33 cellular contexts compared by ENCODE assay signal in genomic region chr17:21686165-21687015, GRCh38. TPM values are rescaled to one million over a fixed set of nuclear protein-coding genes. Genes with fewer than 3 reads are reported as not detected.
"Had no signal": no experiment of that assay in that cellular context is flagged by ENCODE, and none has a peak within 500 bp of the region (broad histone marks: within the 10 kb centered on the region; RNA-seq: fewer than 3 reads in every experiment).

No MANE protein-coding gene starts in this region.

- H3K9me3 Mint-ChIP-seq: activated CD4-positive, alpha-beta T cell treated with anti-CD3 and anti-CD28 coated beads, Interleukin-2, amount 10 ng/mL, durations not matched to agents 24 days and 14 days; activated CD8-positive, alpha-beta T cell treated with anti-CD3 and anti-CD28 coated beads for 36 hours; activated naive CD8-positive, alpha-beta T cell treated with anti-CD3 and anti-CD28 coated beads, Interleukin-2, amount 50 U/mL, for 24 hours; activated T-cell treated with anti-CD3 and anti-CD28 coated beads, Interleukin-2, amount 50 U/mL, for 24 hours had no signal

- H3K36me3 Mint-ChIP-seq: activated naive CD4-positive, alpha-beta T cell treated with anti-CD3 and anti-CD28 coated beads, Interleukin-2, amount 10 ng/mL, durations not matched to agents 7 days and 5 days; activated naive CD8-positive, alpha-beta T cell; brain had no signal

- H3K4me2 ChIP-seq: KMS-11 had no signal

- H3K4me3 Mint-ChIP-seq: activated CD4-positive, alpha-beta T cell treated with anti-CD3 and anti-CD28 coated beads, Interleukin-2, amount 10 ng/mL, durations not matched to agents 24 days and 14 days; activated CD8-positive, alpha-beta T cell treated with anti-CD3 and anti-CD28 coated beads for 36 hours; activated naive CD4-positive, alpha-beta T cell treated with anti-CD3 and anti-CD28 coated beads, Interleukin-2, amount 10 ng/mL, durations not matched to agents 7 days and 5 days; activated naive CD8-positive, alpha-beta T cell; activated naive CD8-positive, alpha-beta T cell treated with anti-CD3 and anti-CD28 coated beads, Interleukin-2, amount 50 U/mL, for 24 hours; activated T-cell treated with anti-CD3 and anti-CD28 coated beads, Interleukin-2, amount 50 U/mL, for 24 hours; brain had no signal

- H3K27ac Mint-ChIP-seq: activated CD4-positive, alpha-beta T cell treated with anti-CD3 and anti-CD28 coated beads, Interleukin-2, amount 10 ng/mL, durations not matched to agents 24 days and 14 days; activated CD8-positive, alpha-beta T cell treated with anti-CD3 and anti-CD28 coated beads for 36 hours; activated naive CD4-positive, alpha-beta T cell treated with anti-CD3 and anti-CD28 coated beads, Interleukin-2, amount 10 ng/mL, durations not matched to agents 7 days and 5 days; activated naive CD8-positive, alpha-beta T cell; activated naive CD8-positive, alpha-beta T cell treated with anti-CD3 and anti-CD28 coated beads, Interleukin-2, amount 50 U/mL, for 24 hours; activated T-cell treated with anti-CD3 and anti-CD28 coated beads, Interleukin-2, amount 50 U/mL, for 24 hours; activated T-helper 2 cell treated with anti-CD3 and anti-CD28 coated beads, Interferon-gamma antibody, Interleukin-2, Interleukin-4, amounts not matched to agents 10 μg/mL and 5 μg/mL and 100 μg/mL, durations not matched to agents 14 hours and 24 hours and 36 hours; brain had no signal

- FAIRE-seq: bronchial epithelial cell, TTC549 had no signal

- H3K4me1 Mint-ChIP-seq: activated CD4-positive, alpha-beta T cell treated with anti-CD3 and anti-CD28 coated beads, Interleukin-2, amount 10 ng/mL, durations not matched to agents 24 days and 14 days; activated naive CD4-positive, alpha-beta T cell treated with anti-CD3 and anti-CD28 coated beads, Interleukin-2, amount 10 ng/mL, durations not matched to agents 7 days and 5 days; activated naive CD8-positive, alpha-beta T cell treated with anti-CD3 and anti-CD28 coated beads, Interleukin-2, amount 50 U/mL, for 24 hours; brain had no signal

- DNase-seq: activated CD4-positive, alpha-beta T cell treated with anti-CD3 and anti-CD28 coated beads, Interleukin-2, amount 10 ng/mL, durations not matched to agents 24 days and 14 days; activated CD4-positive, alpha-beta T cell treated with anti-CD3 and anti-CD28 coated beads, Interleukin-2, amount 50 U/mL, for 4 hours; activated CD8-positive, alpha-beta T cell treated with anti-CD3 and anti-CD28 coated beads for 36 hours; activated naive CD4-positive, alpha-beta T cell treated with anti-CD3 and anti-CD28 coated beads, Interleukin-2, amount 10 ng/mL, durations not matched to agents 7 days and 5 days; activated naive CD8-positive, alpha-beta T cell treated with anti-CD3 and anti-CD28 coated beads, Interleukin-2, amount 50 U/mL, for 24 hours; activated T-cell treated with anti-CD3 and anti-CD28 coated beads, Interleukin-2, amount 50 U/mL, for 24 hours; anterior cingulate cortex; caudate nucleus; cerebellar nuclear complex; NCI-H1105; NCI-H1417 treated with DMSO at 0.1 percent for 48 hours; NCI-H187 treated with DMSO at 0.1 percent for 48 hours; NCI-H2081; NCI-H2171 treated with DMSO at 0.1 percent for 48 hours; NCI-H2227 treated with DMSO at 0.1 percent for 48 hours; NCI-H524 treated with DMSO at 0.1 percent for 48 hours; SHP77; SJCRH30; T1000 had no signal

- H3K27me3 Mint-ChIP-seq: activated CD4-positive, alpha-beta T cell treated with anti-CD3 and anti-CD28 coated beads, Interleukin-2, amount 10 ng/mL, durations not matched to agents 24 days and 14 days; activated CD8-positive, alpha-beta T cell treated with anti-CD3 and anti-CD28 coated beads for 36 hours; activated naive CD4-positive, alpha-beta T cell treated with anti-CD3 and anti-CD28 coated beads, Interleukin-2, amount 10 ng/mL, durations not matched to agents 7 days and 5 days; activated naive CD8-positive, alpha-beta T cell; activated naive CD8-positive, alpha-beta T cell treated with anti-CD3 and anti-CD28 coated beads, Interleukin-2, amount 50 U/mL, for 24 hours; activated T-cell treated with anti-CD3 and anti-CD28 coated beads, Interleukin-2, amount 50 U/mL, for 24 hours; brain had no signal

- H3K27ac ChIP-seq: KMS-11, SJCRH30, SK-N-MC had no signal

- H3K4me3 ChIP-seq: SJCRH30, SK-N-MC had no signal

- H3K4me1 ChIP-seq: SJCRH30 had no signal

- H3K9ac ChIP-seq: KMS-11 had no signal

- ATAC-seq: activated CD8-positive, alpha-beta T cell treated with anti-CD3 and anti-CD28 coated beads for 36 hours; activated naive CD8-positive, alpha-beta T cell treated with anti-CD3 and anti-CD28 coated beads, Interleukin-2, amount 50 U/mL, for 24 hours; Panc1 had no signal

- H3K36me3 ChIP-seq: SJCRH30 had no signal

RNA-seq across cellular contexts. Expression of gene KCNJ18, which starts 5.9 kb away (rescaled TPM):
- total RNA-seq: activated CD4-positive, alpha-beta T cell treated with anti-CD3 and anti-CD28 coated beads, Interleukin-2, amount 10 ng/mL, durations not matched to agents 24 days and 14 days; activated CD8-positive, alpha-beta memory T cell treated with anti-CD3 and anti-CD28 coated beads for 36 hours; activated CD8-positive, alpha-beta T cell treated with anti-CD3 and anti-CD28 coated beads for 36 hours; activated T-helper 2 cell treated with anti-CD3 and anti-CD28 coated beads, Interferon-gamma antibody, Interleukin-2, Interleukin-4, amounts not matched to agents 10 μg/mL and 5 μg/mL and 100 μg/mL, durations not matched to agents 14 hours and 24 hours and 36 hours; bronchial epithelial cell; M059J; NCI-H460; RPMI7951; SJCRH30; T-helper 1 cell treated with Interleukin-12 subunit alpha and Interleukin-12 subunit beta and Interleukin-4 antibody, amounts not matched to agents 30 ng/mL and 1 ng/mL, for 36 hours; T-helper 2 cell treated with Interferon-gamma antibody and Interleukin-4, amounts not matched to agents 100 ng/mL and 5 ng/mL, for 36 hours had no signal
